15 cellular contexts compared by ENCODE assay signal in genomic region chr20:32450484-32451061, GRCh38.
DNase-seq lines count a peak whose midpoint lies in the region; ATAC-seq and TF ChIP-seq lines count a peak whose summit lies in the region.
"Had no signal": no experiment of that assay in that cellular context is flagged by ENCODE, and none has a peak within 500 bp of the region (broad histone marks: within the 10 kb centered on the region; RNA-seq: fewer than 3 reads in every experiment).

No MANE protein-coding gene starts in this region.

- intact Hi-C loops in left ventricle myocardium superior (cut with micrococcal nuclease) = no loop called here
- intact Hi-C loops in left cardiac atrium (cut with DNase I) = no loop called here
- intact Hi-C loops in naive thymus-derived CD4-positive, alpha-beta T cell (cut with micrococcal nuclease) = no loop called here
- intact Hi-C loops in A673 (cut with micrococcal nuclease; ENCODE audit: unreplicated experiment) = no loop called here

- no TSS peak for BruUV-seq in A673 (replicated peaks; lab: Mats Ljungman, UMichigan)

- H3K27ac Mint-ChIP-seq in naive thymus-derived CD4-positive, alpha-beta T cell = peak overlapping the region in 7 of 9 donors; percentile 50 to 92 (median 79)
- H3K27ac Mint-ChIP-seq: GM23338 had no signal

- peaks cover 0 to 3% (median 0%) of the 10 kb centered on the region in 11 donors for H3K9me3 Mint-ChIP-seq in naive thymus-derived CD4-positive, alpha-beta T cell
- H3K9me3 Mint-ChIP-seq: GM23338 had no signal

- no peaks in the 10 kb centered on the region for H3K9me3 ChIP-seq in naive thymus-derived CD4-positive, alpha-beta T cell (ENCODE audit: control insufficient read depth in 2 of 3, low read length in 3 of 3)
- H3K9me3 ChIP-seq in upper lobe of left lung = no peaks in the 10 kb centered on the region
- no peaks in the 10 kb centered on the region for H3K9me3 ChIP-seq in A673 (ENCODE audit: low read depth, low read length, poor library complexity, severe bottlenecking)
- no peaks in the 10 kb centered on the region for H3K9me3 ChIP-seq in HAP-1

- DNase-seq in left ventricle myocardium superior = peak; percentile 22
- no peak for DNase-seq in left cardiac atrium
- no peak for DNase-seq in naive thymus-derived CD4-positive, alpha-beta T cell
- no peak for DNase-seq in upper lobe of left lung
- DNase-seq in OCI-M1 (lab: John Stamatoyannopoulos, UW) = no peak
- no peak for DNase-seq in A673 (ENCODE audit: low spot score)
- no peak for DNase-seq in HAP-1 (ENCODE audit: low spot score in 2 of 2)
- DNase-seq: activated CD4-positive, CD25-positive, alpha-beta regulatory T cell treated with anti-CD3 and anti-CD28 coated beads, Interleukin-2, amount 50 U/mL, for 72 hours; mesendoderm; NCI-H2081 treated with DMSO at 0.1 percent for 48 hours; stimulated activated CD4-positive, alpha-beta T cell treated with anti-CD3 and anti-CD28 coated beads, Interleukin-4, amount 100 ng/mL, for 4 hours; stimulated activated naive CD4-positive, alpha-beta T cell treated with Interleukin-2 at 50 U/mL for 16 hours had no signal

- TF ChIP-seq POLR2A in upper lobe of left lung (IDR thresholded peaks at IDR 0.05) = no peak

- CTCF ChIA-PET in naive thymus-derived CD4-positive, alpha-beta T cell (lab: Charles Lee) = no interaction called here
- CTCF ChIA-PET in A673 (lab: Charles Lee) = no interaction called here

- H3K27me3 ChIP-seq in naive thymus-derived CD4-positive, alpha-beta T cell (ENCODE audit: control insufficient read depth in 2 of 2, insufficient read depth in 2 of 2, low read length in 2 of 2) = no peaks in the 10 kb centered on the region
- no peaks in the 10 kb centered on the region for H3K27me3 ChIP-seq in upper lobe of left lung
- H3K27me3 ChIP-seq in A673 (replicated peaks; ENCODE audit: insufficient read depth, low read depth, low read length, poor library complexity) = no peaks in the 10 kb centered on the region
- no peaks in the 10 kb centered on the region for H3K27me3 ChIP-seq in HAP-1 (ENCODE audit: low read depth)

- H3K36me3 Mint-ChIP-seq in naive thymus-derived CD4-positive, alpha-beta T cell = peaks cover under 1 to 33% (median 4%) of the 10 kb centered on the region in 5 donors

- H3K4me3 Mint-ChIP-seq in naive thymus-derived CD4-positive, alpha-beta T cell = no peak overlapping the region
- H3K4me3 Mint-ChIP-seq: B cell, GM23338 had no signal

- no peak for TF ChIP-seq EP300 in upper lobe of left lung (IDR thresholded peaks at IDR 0.05)

- ATAC-seq in left ventricle myocardium superior (no peak), left cardiac atrium (no peak), upper lobe of left lung (ENCODE audit: low FRiP score in 2 of 2) (no peak)
- no peak for ATAC-seq in naive thymus-derived CD4-positive, alpha-beta T cell
- ATAC-seq: GM23338 had no signal

- H3K4me1 Mint-ChIP-seq in naive thymus-derived CD4-positive, alpha-beta T cell = peaks cover 2 to 26% (median 20%) of the 10 kb centered on the region in 7 donors

- in situ Hi-C loops in HAP-1 (cut with MboI; ENCODE audit: low sequenced_read_pairs) = no loop called here

- H3K36me3 ChIP-seq in naive thymus-derived CD4-positive, alpha-beta T cell (ENCODE audit: control insufficient read depth in 2 of 3, insufficient read depth in 3 of 3, low read length in 3 of 3) = peaks cover 0 to 100% (median 22%) of the 10 kb centered on the region in 3 experiments
- H3K36me3 ChIP-seq in upper lobe of left lung (peaks cover 9 to 88% (median 59%) of the 10 kb centered on the region in 4 donors), A673 (ENCODE audit: insufficient read depth, low read length, poor library complexity, severe bottlenecking) (no peaks in the 10 kb centered on the region), HAP-1 (replicated peaks) (peaks cover 21% of the 10 kb centered on the region)

- no peaks in the 10 kb centered on the region for H3K27me3 Mint-ChIP-seq in naive thymus-derived CD4-positive, alpha-beta T cell
- H3K27me3 Mint-ChIP-seq: B cell had no signal

- POLR2A ChIA-PET in naive thymus-derived CD4-positive, alpha-beta T cell (lab: Charles Lee) = no interaction called here
- POLR2A ChIA-PET in A673 (lab: Charles Lee; ENCODE audit: low non-redundant PET) = no interaction called here

- peak overlapping the region; percentile 75 for H3K27ac ChIP-seq in angular gyrus (ENCODE audit: low read depth, low read length)
- H3K27ac ChIP-seq in naive thymus-derived CD4-positive, alpha-beta T cell (ENCODE audit: low read depth, low read length) = no peak overlapping the region
- peak overlapping the region in 3 of 4 donors; percentile 8 to 69 (median 57) for H3K27ac ChIP-seq in upper lobe of left lung
- H3K27ac ChIP-seq in A673 (ENCODE audit: low read depth, low read length, poor library complexity, severe bottlenecking) = no peak overlapping the region

- no peaks in the 10 kb centered on the region for H3K4me1 ChIP-seq in naive thymus-derived CD4-positive, alpha-beta T cell (ENCODE audit: control insufficient read depth in 2 of 2, insufficient read depth in 2 of 2, low read length in 2 of 2)
- H3K4me1 ChIP-seq in upper lobe of left lung (peaks cover 25 to 42% (median 32%) of the 10 kb centered on the region in 4 donors), A673 (ENCODE audit: insufficient read depth, low read length, poor library complexity, severe bottlenecking) (no peaks in the 10 kb centered on the region), HAP-1 (no peaks in the 10 kb centered on the region)

- no peak overlapping the region for H3K4me3 ChIP-seq in naive thymus-derived CD4-positive, alpha-beta T cell (ENCODE audit: low read length)
- H3K4me3 ChIP-seq in upper lobe of left lung = no peak overlapping the region
- no peak overlapping the region for H3K4me3 ChIP-seq in A673 (ENCODE audit: low read depth, low read length, poor library complexity, severe bottlenecking)
- no peak overlapping the region for H3K4me3 ChIP-seq in HAP-1
- H3K4me3 ChIP-seq: GM23338 had no signal

- TF ChIP-seq CTCF in upper lobe of left lung (IDR thresholded peaks at IDR 0.05) (no peak), A673 (conservative IDR thresholded peaks at IDR 0.05; ENCODE audit: low read depth, low read length) (no peak)

- WGBS in upper lobe of left lung, 2 donors = 46 to 77% methylated on average over 4 to 7 of the region's 9 CpGs

Comparison
In these comparisons a context has a peak if more than half of its experiments do, and no peak if none do; other contexts are left out.
1. H3K27ac ChIP-seq: peak in angular gyrus (single experiment) and upper lobe of left lung (3 of 4); none in naive thymus-derived CD4-positive, alpha-beta T cell (single experiment) and A673 (single experiment).